28 cellular contexts compared by ENCODE assay signal in the genomic region with DNA sequence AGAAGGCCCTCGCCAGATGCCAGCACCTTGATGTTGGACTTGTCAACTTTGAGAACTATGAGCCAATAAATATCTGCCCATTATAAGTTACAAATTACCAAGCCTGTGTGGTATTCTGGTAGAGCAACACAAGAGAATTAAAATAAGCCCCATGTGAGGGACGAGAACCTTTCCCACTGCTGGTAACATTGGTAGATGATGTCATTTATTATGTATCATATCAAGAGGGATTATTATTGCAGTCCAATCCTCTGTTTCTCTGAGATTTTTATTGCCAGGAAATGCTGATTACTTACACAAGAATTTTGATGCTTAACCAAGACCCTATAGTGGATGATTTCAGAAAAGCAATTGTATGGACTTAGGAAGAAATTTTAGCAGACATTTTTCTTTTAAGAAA. TPM values are rescaled to one million over a fixed set of nuclear protein-coding genes. Genes with fewer than 3 reads are reported as not detected.
"Had no signal": no experiment of that assay in that cellular context is flagged by ENCODE, and none has a peak within 500 bp of the region (broad histone marks: within the 10 kb centered on the region; RNA-seq: fewer than 3 reads in every experiment).

No MANE protein-coding gene starts in this region.

- H3K9ac ChIP-seq: neural progenitor cell, parathyroid adenoma had no signal

- H3K27ac ChIP-seq: neural progenitor cell, ovary, parathyroid adenoma, psoas muscle, stomach, thoracic aorta, thyroid gland, upper lobe of left lung, vagina had no signal

- H3K4me3 ChIP-seq: neural progenitor cell, ovary, psoas muscle, stomach, thoracic aorta, thyroid gland, tibial nerve, upper lobe of left lung, vagina had no signal

- H3K4me2 ChIP-seq: neural progenitor cell had no signal

- H3K27me3 ChIP-seq: neural progenitor cell, ovary, thyroid gland, tibial nerve, upper lobe of left lung, vagina had no signal

- H3K36me3 ChIP-seq: neural progenitor cell, ovary, stomach, thoracic aorta, thyroid gland, tibial nerve, upper lobe of left lung, vagina had no signal

- H3K79me2 ChIP-seq: parathyroid adenoma had no signal

- H2AFZ ChIP-seq: neural progenitor cell, parathyroid adenoma had no signal

- H3K4me1 ChIP-seq: neural progenitor cell, parathyroid adenoma, psoas muscle, stomach, thyroid gland, tibial nerve, upper lobe of left lung, vagina had no signal

- H3K9me3 ChIP-seq: ovary, stomach, thoracic aorta, thyroid gland, tibial nerve, upper lobe of left lung, vagina had no signal

- DNase-seq: naive thymus-derived CD4-positive, alpha-beta T cell; natural killer cell; occipital lobe; ovary; posterior cingulate gyrus; psoas muscle; right cardiac atrium; small intestine; stimulated activated CD4-positive, alpha-beta T cell treated with anti-CD3 and anti-CD28 coated beads, Interleukin-15, amount 100 ng/mL, for 24 hours; stimulated activated CD4-positive, alpha-beta T cell treated with anti-CD3 and anti-CD28 coated beads, Interleukin-2, amount 100 ng/mL, for 24 hours; stimulated activated CD4-positive, alpha-beta T cell treated with anti-CD3 and anti-CD28 coated beads, Interleukin-2, amount 100 ng/mL, for 48 hours; stimulated activated CD4-positive, alpha-beta T cell treated with anti-CD3 and anti-CD28 coated beads, Interleukin-4, amount 100 ng/mL, for 24 hours; stimulated activated naive B cell treated with anti-CD40 and anti-IgM and Interleukin-4, amounts not matched to agents 10 μg/mL and 1 μg/mL and 100 μg/mL, for 72 hours; stimulated activated naive CD4-positive, alpha-beta T cell treated with Interleukin-2 at 50 U/mL for 16 hours; stomach; thyroid gland; trophoblast cell; upper lobe of left lung had no signal

- FAIRE-seq: small intestine, urothelium cell line had no signal

- ATAC-seq: naive thymus-derived CD4-positive, alpha-beta T cell; natural killer cell; psoas muscle; right cardiac atrium; sciatic nerve; stimulated activated effector memory CD8-positive, alpha-beta T cell treated with anti-CD3 and anti-CD28 coated beads, Interleukin-12 subunit alpha, Interleukin-12 subunit beta, amount 100 ng/mL, for 72 hours; stimulated activated naive B cell treated with anti-CD40 and anti-IgM and Interleukin-4, amounts not matched to agents 10 μg/mL and 1 μg/mL and 100 μg/mL, for 72 hours had no signal

RNA-seq across cellular contexts. Expression of gene SLC24A4, which starts 40.3 kb away (rescaled TPM):
- total RNA-seq: progenitor cell of endocrine pancreas, renal cortical epithelial cell had no signal
- polyA plus RNA-seq: naive thymus-derived CD4-positive, alpha-beta T cell had no signal
